ENCODE assay signal across 19 cellular contexts in genomic region chr11:132093861-132094260, GRCh38.
DNase-seq lines count a peak whose midpoint lies in the region; ATAC-seq and TF ChIP-seq lines count a peak whose summit lies in the region.
"Had no signal": no experiment of that assay in that cellular context is flagged by ENCODE, and none has a peak within 500 bp of the region (broad histone marks: within the 10 kb centered on the region; RNA-seq: fewer than 3 reads in every experiment).

No MANE protein-coding gene starts in this region.

- POLR2A ChIA-PET in activated CD8-positive, alpha-beta T cell treated with anti-CD3 and anti-CD28 coated beads for 36 hours (lab: Charles Lee) = no interaction called here

- ATAC-seq in HG02852 (IDR thresholded peaks at IDR 0.05; ENCODE audit: unreplicated experiment) = peak; percentile 80
- ATAC-seq in activated CD8-positive, alpha-beta T cell treated with anti-CD3 and anti-CD28 coated beads for 36 hours = peak; percentile 79
- ATAC-seq in HG03108 (IDR thresholded peaks at IDR 0.05; ENCODE audit: unreplicated experiment) = no peak
- no peak for ATAC-seq in HG02840 (IDR thresholded peaks at IDR 0.05; ENCODE audit: low FRiP score, unreplicated experiment)
- ATAC-seq: sciatic nerve had no signal

- no peaks in the 10 kb centered on the region for H3K27me3 Mint-ChIP-seq in activated CD8-positive, alpha-beta T cell treated with anti-CD3 and anti-CD28 coated beads for 36 hours
- H3K27me3 Mint-ChIP-seq in activated T-helper 1 cell treated with anti-CD3 and anti-CD28 coated beads, Interleukin-12 subunit alpha, Interleukin-12 subunit beta, Interleukin-2, Interleukin-4 antibody, amounts not matched to agents 30 ng/mL and 10 ng/mL and 1 ng/mL, durations not matched to agents 14 hours and 24 hours and 36 hours (ENCODE audit: insufficient read depth) = no peaks in the 10 kb centered on the region
- H3K27me3 Mint-ChIP-seq: central memory CD8-positive, alpha-beta T cell had no signal

- no peaks in the 10 kb centered on the region for H3K36me3 Mint-ChIP-seq in activated CD8-positive, alpha-beta T cell treated with anti-CD3 and anti-CD28 coated beads for 36 hours (ENCODE audit: low read depth)
- H3K36me3 Mint-ChIP-seq in activated T-helper 1 cell treated with anti-CD3 and anti-CD28 coated beads, Interleukin-12 subunit alpha, Interleukin-12 subunit beta, Interleukin-2, Interleukin-4 antibody, amounts not matched to agents 30 ng/mL and 10 ng/mL and 1 ng/mL, durations not matched to agents 14 hours and 24 hours and 36 hours (ENCODE audit: low read depth) = no peaks in the 10 kb centered on the region
- H3K36me3 Mint-ChIP-seq: IgD-negative memory B cell had no signal

- TF ChIP-seq CTCF in GM12864 (IDR thresholded peaks at IDR 0.05; ENCODE audit: low read depth, low read length, missing control alignments) (no peak), NB4 (IDR thresholded peaks at IDR 0.05; ENCODE audit: low read depth, low read length) (no peak)
- TF ChIP-seq CTCF in activated CD8-positive, alpha-beta T cell treated with anti-CD3 and anti-CD28 coated beads for 36 hours (IDR thresholded peaks at IDR 0.05) = no peak

- TF ChIP-seq POLR2A in NB4 (IDR thresholded peaks at IDR 0.05; ENCODE audit: extremely low read depth, insufficient read length) = no peak

- intact Hi-C loops in activated CD8-positive, alpha-beta T cell treated with anti-CD3 and anti-CD28 coated beads for 36 hours (cut with micrococcal nuclease) = no loop called here
- intact Hi-C loops in activated T-helper 1 cell treated with anti-CD3 and anti-CD28 coated beads, Interleukin-12 subunit alpha, Interleukin-12 subunit beta, Interleukin-2, Interleukin-4 antibody, amounts not matched to agents 30 ng/mL and 10 ng/mL and 1 ng/mL, durations not matched to agents 14 hours and 24 hours and 36 hours (cut with micrococcal nuclease) = no loop called here

- no peak overlapping the region for H3K27ac Mint-ChIP-seq in activated CD8-positive, alpha-beta T cell treated with anti-CD3 and anti-CD28 coated beads for 36 hours
- H3K27ac Mint-ChIP-seq in activated T-helper 1 cell treated with anti-CD3 and anti-CD28 coated beads, Interleukin-12 subunit alpha, Interleukin-12 subunit beta, Interleukin-2, Interleukin-4 antibody, amounts not matched to agents 30 ng/mL and 10 ng/mL and 1 ng/mL, durations not matched to agents 14 hours and 24 hours and 36 hours = no peak overlapping the region
- H3K27ac Mint-ChIP-seq: IgD-negative memory B cell had no signal

- CTCF ChIA-PET in activated CD8-positive, alpha-beta T cell treated with anti-CD3 and anti-CD28 coated beads for 36 hours (lab: Charles Lee) = interaction anchor here (2.3 kb wide), 1 partner anchor 13 kb away, joined by 5 read pairs; no protein-coding TSS in a partner anchor

- H3K4me3 Mint-ChIP-seq in activated CD8-positive, alpha-beta T cell treated with anti-CD3 and anti-CD28 coated beads for 36 hours = no peak overlapping the region
- H3K4me3 Mint-ChIP-seq in activated T-helper 1 cell treated with anti-CD3 and anti-CD28 coated beads, Interleukin-12 subunit alpha, Interleukin-12 subunit beta, Interleukin-2, Interleukin-4 antibody, amounts not matched to agents 30 ng/mL and 10 ng/mL and 1 ng/mL, durations not matched to agents 14 hours and 24 hours and 36 hours = no peak overlapping the region
- H3K4me3 Mint-ChIP-seq: central memory CD8-positive, alpha-beta T cell; IgD-negative memory B cell had no signal

- H3K4me3 ChIP-seq in GM12864 (ENCODE audit: low read depth, low read length) (no peak overlapping the region), NB4 (ENCODE audit: low read depth, low read length) (no peak overlapping the region)
- H3K4me3 ChIP-seq: esophagus squamous epithelium had no signal

- peak; percentile 36 for DNase-seq in GM12864 (ENCODE audit: low read depth)
- peak; percentile 12 for DNase-seq in NB4 (ENCODE audit: low read depth)
- peak; percentile 60 for DNase-seq in activated CD8-positive, alpha-beta T cell treated with anti-CD3 and anti-CD28 coated beads for 36 hours
- DNase-seq in activated T-helper 1 cell treated with anti-CD3 and anti-CD28 coated beads, Interleukin-12 subunit alpha, Interleukin-12 subunit beta, Interleukin-2, Interleukin-4 antibody, amounts not matched to agents 30 ng/mL and 10 ng/mL and 1 ng/mL, durations not matched to agents 14 hours and 24 hours and 36 hours (ENCODE audit: low spot score) = no peak
- DNase-seq in HUDEP-2 (lab: John Stamatoyannopoulos, UW; ENCODE audit: unreplicated experiment in 76 of 76) = no peak
- DNase-seq: activated CD4-positive, alpha-beta T cell treated with anti-CD3 and anti-CD28 coated beads for 1 hour; activated CD8-positive, alpha-beta memory T cell treated with anti-CD3 and anti-CD28 coated beads, Interleukin-2, amount 50 U/mL, for 4 hours; anterior cingulate cortex; effector CD8-positive, alpha-beta T cell; esophagus squamous epithelium; H7; NCI-H1417 treated with DMSO at 0.1 percent for 48 hours; stimulated activated CD4-positive, alpha-beta T cell treated with anti-CD3 and anti-CD28 coated beads, Interleukin-1b, Interleukin-23, amount 100 ng/mL, for 48 hours had no signal

- no peaks in the 10 kb centered on the region for H3K9me3 Mint-ChIP-seq in activated CD8-positive, alpha-beta T cell treated with anti-CD3 and anti-CD28 coated beads for 36 hours
- peaks cover 4% of the 10 kb centered on the region for H3K9me3 Mint-ChIP-seq in activated T-helper 1 cell treated with anti-CD3 and anti-CD28 coated beads, Interleukin-12 subunit alpha, Interleukin-12 subunit beta, Interleukin-2, Interleukin-4 antibody, amounts not matched to agents 30 ng/mL and 10 ng/mL and 1 ng/mL, durations not matched to agents 14 hours and 24 hours and 36 hours

- H3K4me1 Mint-ChIP-seq in activated CD8-positive, alpha-beta T cell treated with anti-CD3 and anti-CD28 coated beads for 36 hours (ENCODE audit: low read depth) = peaks cover 4% of the 10 kb centered on the region
- no peaks in the 10 kb centered on the region for H3K4me1 Mint-ChIP-seq in activated T-helper 1 cell treated with anti-CD3 and anti-CD28 coated beads, Interleukin-12 subunit alpha, Interleukin-12 subunit beta, Interleukin-2, Interleukin-4 antibody, amounts not matched to agents 30 ng/mL and 10 ng/mL and 1 ng/mL, durations not matched to agents 14 hours and 24 hours and 36 hours (ENCODE audit: low read depth)
- H3K4me1 Mint-ChIP-seq: central memory CD8-positive, alpha-beta T cell had no signal

Comparison
In these comparisons a context has a peak if more than half of its experiments do, and no peak if none do; other contexts are left out.
1. DNase-seq: peak in GM12864 (single experiment), NB4 (single experiment) and activated CD8-positive, alpha-beta T cell treated with anti-CD3 and anti-CD28 coated beads for 36 hours (single experiment); none in activated T-helper 1 cell treated with anti-CD3 and anti-CD28 coated beads, Interleukin-12 subunit alpha, Interleukin-12 subunit beta, Interleukin-2, Interleukin-4 antibody, amounts not matched to agents 30 ng/mL and 10 ng/mL and 1 ng/mL, durations not matched to agents 14 hours and 24 hours and 36 hours (single experiment) and HUDEP-2 (0 of 76).
2. ATAC-seq: peak in HG02852 (single experiment) and activated CD8-positive, alpha-beta T cell treated with anti-CD3 and anti-CD28 coated beads for 36 hours (single experiment); none in HG03108 (single experiment) and HG02840 (single experiment).